ENCODE assay signal across 1 cellular context in the genomic region with DNA sequence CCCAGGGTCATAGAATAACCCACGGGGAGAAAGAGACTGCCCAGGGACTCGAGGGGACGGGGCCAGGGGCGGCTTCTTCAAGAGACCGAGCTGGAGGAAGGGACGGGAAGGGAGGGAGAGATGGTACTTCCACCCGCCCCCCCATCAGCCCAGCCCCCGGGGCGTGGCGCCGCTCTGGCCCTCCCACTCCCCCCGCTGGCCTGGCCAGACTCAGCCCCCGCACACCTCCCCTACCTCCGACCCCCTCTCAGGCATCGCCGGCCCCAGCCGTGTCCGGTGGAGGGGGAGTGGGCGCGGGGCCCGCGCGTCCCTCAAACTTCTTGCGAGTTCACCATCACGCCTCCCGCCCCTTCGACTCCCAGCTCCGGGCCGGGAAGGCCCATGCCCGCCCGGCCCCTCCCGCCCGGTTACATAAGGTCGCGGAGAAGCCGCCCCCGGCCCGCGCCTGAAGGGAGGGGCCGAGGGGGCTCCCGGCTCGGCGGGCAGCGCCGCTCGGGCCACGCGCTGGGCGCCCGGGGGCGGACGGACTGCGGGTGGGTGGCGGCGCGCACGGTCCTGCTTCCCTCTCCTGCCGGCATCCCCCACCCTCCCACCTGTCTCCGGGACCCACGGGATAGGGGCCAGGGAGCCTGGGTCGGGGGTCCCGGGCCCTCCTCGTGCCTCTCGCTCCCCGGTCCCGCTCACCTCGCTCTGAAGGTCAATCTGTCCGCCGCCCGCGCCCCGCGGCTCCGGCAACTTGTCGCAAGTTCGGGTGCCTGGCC.
TF ChIP-seq lines count a peak whose summit lies in the region.

No MANE protein-coding gene starts in this region.

TF ChIP-seq in endothelial cell of umbilical vein, 7 proteins besides CTCF, POLR2A, EP300 and RAD21 (continued from another document):
- TF ChIP-seq GATA2 (IDR thresholded peaks at IDR 0.05; ENCODE audit: insufficient read depth, insufficient read length, low read depth, low read length) (no peak), POLR2AphosphoS5 (IDR thresholded peaks at IDR 0.05; ENCODE audit: insufficient read depth, low read depth, low read length) (no peak), JUN (IDR thresholded peaks at IDR 0.05; ENCODE audit: borderline replicate concordance, insufficient read depth, insufficient read length, low read depth) (no peak), MYC (IDR thresholded peaks at IDR 0.05; ENCODE audit: low read depth, low read length) (no peak), EZH2 (IDR thresholded peaks at IDR 0.05; ENCODE audit: borderline replicate concordance, low read depth, low read length, severe bottlenecking) (no peak)
- TF ChIP-seq, protein P1, sequence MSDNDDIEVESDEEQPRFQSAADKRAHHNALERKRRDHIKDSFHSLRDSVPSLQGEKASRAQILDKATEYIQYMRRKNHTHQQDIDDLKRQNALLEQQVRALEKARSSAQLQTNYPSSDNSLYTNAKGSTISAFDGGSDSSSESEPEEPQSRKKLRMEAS (IDR thresholded peaks at IDR 0.05; ENCODE audit: insufficient read depth, insufficient read length) = no peak
